ENCODE assay signal across 7 cellular contexts in the genomic region with DNA sequence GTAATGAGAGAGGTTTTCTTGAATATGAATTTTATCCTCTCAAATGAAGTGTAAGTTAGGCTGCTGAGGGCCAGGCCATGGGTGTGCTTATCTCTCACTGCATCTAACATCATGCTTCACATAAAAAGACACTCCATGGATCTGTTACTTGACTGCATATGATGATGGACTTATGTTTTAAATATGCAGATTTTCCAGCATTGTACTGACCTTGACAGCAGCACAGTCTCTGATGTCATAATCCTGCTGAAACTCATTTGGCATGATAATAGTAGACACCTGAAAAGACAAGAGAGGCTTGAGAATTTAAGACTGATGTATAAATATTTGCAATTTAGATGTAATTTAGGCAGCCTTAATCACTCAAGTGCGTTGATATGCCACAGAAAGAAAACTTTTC. TPM values are rescaled to one million over a fixed set of nuclear protein-coding genes. Genes with fewer than 3 reads are reported as not detected.
"Had no signal": no experiment of that assay in that cellular context is flagged by ENCODE, and none has a peak within 500 bp of the region (broad histone marks: within the 10 kb centered on the region; RNA-seq: fewer than 3 reads in every experiment).

No MANE protein-coding gene starts in this region.

- DNase-seq: H9, HFFc6, IMR-90, KG1 had no signal

- ATAC-seq: GM23338, HCT116, K562 had no signal

- H3K9me3 Mint-ChIP-seq: GM23338, H9, HFFc6 had no signal

- H3K27ac Mint-ChIP-seq: GM23338, H9, HFFc6 had no signal

- H3K4me3 Mint-ChIP-seq: GM23338, H9, HFFc6 had no signal

- H3K4me3 ChIP-seq: GM23338, K562 had no signal

RNA-seq across cellular contexts. Expression of a gene that starts 43.9 kb away (rescaled TPM):
- total RNA-seq: HFFc6, IMR-90 had no signal
- polyA plus RNA-seq: IMR-90 had no signal
